8 cellular contexts compared by ENCODE assay signal in the genomic region with DNA sequence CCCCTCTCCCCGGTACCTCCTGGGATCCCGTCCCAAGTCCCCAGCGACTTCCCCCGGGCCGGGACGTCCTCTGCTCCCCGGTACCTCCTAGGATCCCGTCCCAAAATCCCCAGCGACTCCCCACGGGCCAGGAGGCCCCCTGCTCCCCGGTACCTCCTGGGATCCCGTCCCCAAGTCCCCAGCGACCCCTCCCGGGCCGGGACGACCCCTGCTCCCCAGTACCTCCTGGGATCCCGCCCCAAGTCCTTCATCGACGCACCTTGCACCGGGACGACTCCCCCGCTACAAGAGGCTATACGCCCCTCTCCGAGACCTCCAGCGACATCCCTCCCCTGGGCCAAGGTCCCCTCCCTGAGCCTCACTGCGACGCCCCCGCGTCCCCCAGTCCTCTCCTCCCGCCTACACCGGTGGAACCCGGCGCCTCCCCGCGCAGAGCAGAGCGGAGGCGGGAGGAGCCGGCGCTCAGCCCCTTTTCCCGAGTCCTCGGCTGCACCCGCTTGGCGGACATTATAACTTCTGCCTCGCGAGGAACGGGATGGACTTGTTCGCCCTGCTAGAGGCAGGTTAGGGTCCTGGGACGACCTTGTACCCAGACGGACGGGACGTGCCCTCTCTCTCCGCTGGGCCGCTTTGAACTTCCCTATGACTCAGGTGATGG. TPM values are rescaled to one million over a fixed set of nuclear protein-coding genes. Genes with fewer than 3 reads are reported as not detected.
A peak's percentile ranks its signal among the peaks of the same experiment; 100 is the strongest.
DNase-seq lines count a peak whose midpoint lies in the region; ATAC-seq, FAIRE-seq and TF ChIP-seq lines count a peak whose summit lies in the region.

No MANE protein-coding gene starts in this region.

- peak overlapping the region; percentile 60 to 76 (median 67) for H3K4me3 ChIP-seq in BLaER1 treated with 17β-estradiol and CSF1 and Interleukin-3, amounts not matched to agents 10 nM and 100 nM
- peak overlapping the region; percentile 80 for H3K4me3 ChIP-seq in bronchial epithelial cell (ENCODE audit: low read depth, low read length)

- H3K36me3 ChIP-seq in BLaER1 treated with 17β-estradiol and CSF1 and Interleukin-3, amounts not matched to agents 10 nM and 100 nM: no peaks in the 10 kb centered on the region
- H3K36me3 ChIP-seq in bronchial epithelial cell (ENCODE audit: control insufficient read depth, insufficient read depth, low read length): no peaks in the 10 kb centered on the region

- peak; percentile 39 for DNase-seq in NCI-H2171 (lab: John Stamatoyannopoulos, UW)
- DNase-seq in bronchial epithelial cell (ENCODE audit: low read depth): peak; percentile 21
- DNase-seq in stimulated activated naive CD8-positive, alpha-beta T cell treated with anti-CD3 and anti-CD28 coated beads, Interleukin-15, Interleukin-2, amounts not matched to agents 100 U/mL and 50 U/mL, for 24 hours: peak; percentile 10
- no peak for DNase-seq in NOMO-1 treated with dmso at 0.1 percent for 144 hours (lab: John Stamatoyannopoulos, UW; ENCODE audit: unreplicated experiment)

- TF ChIP-seq CTCF in bronchial epithelial cell (IDR thresholded peaks at IDR 0.05; ENCODE audit: insufficient read depth, low read length, severe bottlenecking): no peak

- H4K20me1 ChIP-seq in BLaER1 treated with 17β-estradiol and CSF1 and Interleukin-3, amounts not matched to agents 10 nM and 100 nM: peaks cover 0 to 40% (median 23%) of the 10 kb centered on the region in 11 experiments; a peak in 15 of 22 replicates

- H3K4me1 ChIP-seq in BLaER1 treated with 17β-estradiol and CSF1 and Interleukin-3, amounts not matched to agents 10 nM and 100 nM: peaks cover 19 to 29% (median 24%) of the 10 kb centered on the region in 10 experiments

- ATAC-seq in stimulated activated naive CD8-positive, alpha-beta T cell treated with anti-CD3 and anti-CD28 coated beads, Interleukin-15, Interleukin-2, amounts not matched to agents 100 U/mL and 50 U/mL, for 24 hours: no peak
- ATAC-seq in HG03025 (IDR thresholded peaks at IDR 0.05; ENCODE audit: low FRiP score, unreplicated experiment): no peak
- ATAC-seq in HG02973 (IDR thresholded peaks at IDR 0.05; ENCODE audit: unreplicated experiment): no peak

- peak overlapping the region in 8 of 11 experiments; percentile 66 to 83 (median 70); a peak in 10 of 22 replicates for H3K9ac ChIP-seq in BLaER1 treated with 17β-estradiol and CSF1 and Interleukin-3, amounts not matched to agents 10 nM and 100 nM

- H3K9me3 ChIP-seq in BLaER1 treated with 17β-estradiol and CSF1 and Interleukin-3, amounts not matched to agents 10 nM and 100 nM (replicated peaks in 1 of 11): no peaks in the 10 kb centered on the region

- H3K4me2 ChIP-seq in BLaER1 treated with 17β-estradiol and CSF1 and Interleukin-3, amounts not matched to agents 10 nM and 100 nM: peak overlapping the region; percentile 85 to 99 (median 95)

- no peak overlapping the region; a peak in 1 of 22 replicates for H3K27ac ChIP-seq in BLaER1 treated with 17β-estradiol and CSF1 and Interleukin-3, amounts not matched to agents 10 nM and 100 nM
- peak overlapping the region; percentile 30 for H3K27ac ChIP-seq in layer of hippocampus (ENCODE audit: low read depth, low read length)

- no peak for FAIRE-seq in bronchial epithelial cell (lab: Jason Lieb, UNC)

- peaks cover 72 to 83% (median 76%) of the 10 kb centered on the region in 11 experiments for H3K27me3 ChIP-seq in BLaER1 treated with 17β-estradiol and CSF1 and Interleukin-3, amounts not matched to agents 10 nM and 100 nM
- H3K27me3 ChIP-seq in bronchial epithelial cell (ENCODE audit: control insufficient read depth, insufficient read depth, low read length) (no peaks in the 10 kb centered on the region), layer of hippocampus (ENCODE audit: control insufficient read depth, insufficient read depth, low read length) (no peaks in the 10 kb centered on the region)

RNA-seq across cellular contexts. Expression of a gene that starts 0.9 kb away (rescaled TPM):
- 5.8 and 15.9 TPM in 2 replicates for total RNA-seq in bronchial epithelial cell

RNA-seq across cellular contexts. Expression of a gene that starts 12.1 kb away (rescaled TPM):
- total RNA-seq in bronchial epithelial cell: not detected in 2 replicates
